In genomic region chr4:124275-125081, GRCh38 we compare ENCODE assay signal across 8 cellular contexts. TPM values are rescaled to one million over a fixed set of nuclear protein-coding genes. Genes with fewer than 3 reads are reported as not detected.
DNase-seq lines count a peak whose midpoint lies in the region; ATAC-seq and TF ChIP-seq lines count a peak whose summit lies in the region.

ZNF718 (plus strand) TSS chr4:124501; CDS start chr4:124671, 170 bp downstream.

- H3K9me3 ChIP-seq in T-helper 17 cell (ENCODE audit: control insufficient read depth, low read length, poor library complexity, severe bottlenecking) (peaks cover 8% of the 10 kb centered on the region), right atrium auricular region (peaks cover 0 to 7% of the 10 kb centered on the region in 2 donors), uterus (no peaks in the 10 kb centered on the region)

- ATAC-seq in HG02610 (IDR thresholded peaks at IDR 0.05; ENCODE audit: unreplicated experiment) (peak; percentile 99), T-helper 17 cell (peak; percentile 91)

- H3K4me3 ChIP-seq in right atrium auricular region = peak within 1 kb of the TSS; percentile 84 to 88
- peak within 1 kb of the TSS; percentile 77 to 86 for H3K4me3 ChIP-seq in uterus

- H3K36me3 Mint-ChIP-seq in T-helper 17 cell (ENCODE audit: low read depth) = no peaks in the 10 kb centered on the region

- peak; percentile 66 to 67 for TF ChIP-seq POLR2A in uterus (IDR thresholded peaks at IDR 0.05)

- peaks cover 0 to 12% of the 10 kb centered on the region in 2 donors for H3K4me1 ChIP-seq in right atrium auricular region
- H3K4me1 ChIP-seq in uterus = peaks cover 9 to 12% of the 10 kb centered on the region in 2 donors

- H3K4me3 Mint-ChIP-seq in T-helper 17 cell = peak within 1 kb of the TSS; percentile 85

- peak within 1 kb of the TSS; percentile 35 for H3K27ac Mint-ChIP-seq in T-helper 17 cell

- H3K27me3 Mint-ChIP-seq in T-helper 17 cell = no peaks in the 10 kb centered on the region

- H3K27me3 ChIP-seq in right atrium auricular region = no peaks in the 10 kb centered on the region
- no peaks in the 10 kb centered on the region for H3K27me3 ChIP-seq in uterus

- peak within 1 kb of the TSS; percentile 89 for H3K27ac ChIP-seq in right atrium auricular region
- peak within 1 kb of the TSS; percentile 88 to 90 for H3K27ac ChIP-seq in uterus

- peaks cover 11% of the 10 kb centered on the region for H3K4me1 Mint-ChIP-seq in T-helper 17 cell

- H3K36me3 ChIP-seq in right atrium auricular region (peaks cover 23% of the 10 kb centered on the region), uterus (no peaks in the 10 kb centered on the region)

- intact Hi-C loops in uterus (cut with DNase I; ENCODE audit: low total_unique reads) = no loop called here

- no peak for TF ChIP-seq CTCF in GM10266 (IDR thresholded peaks at IDR 0.05; ENCODE audit: control insufficient read depth, insufficient read depth, low read depth, missing control alignments)
- no peak for TF ChIP-seq CTCF in right atrium auricular region (IDR thresholded peaks at IDR 0.05)
- no peak for TF ChIP-seq CTCF in uterus (IDR thresholded peaks at IDR 0.05)

- peak; percentile 94 for DNase-seq in GM10266 (ENCODE audit: extremely low spot score)
- peak; percentile 69 for DNase-seq in NCI-H128 (lab: John Stamatoyannopoulos, UW; ENCODE audit: unreplicated experiment)
- DNase-seq in T-helper 17 cell = peak; percentile 45 to 80 (median 73)
- DNase-seq in anterior cingulate cortex (lab: John Stamatoyannopoulos, UW) = peak; percentile 36 to 97 (median 90)
- DNase-seq in right atrium auricular region (ENCODE audit: low spot score) = peak; percentile 97
- peak; percentile 93 for DNase-seq in pulmonary artery endothelial cell (ENCODE audit: low read depth, low spot score)
- peak; percentile 93 to 95 for DNase-seq in uterus

RNA-seq across cellular contexts. Expression of gene ZNF718, which starts in this region (rescaled TPM):
- total RNA-seq in T-helper 17 cell (1 to 10 TPM; 2.0 to 6.3 TPM), right atrium auricular region (1 to 10 TPM; 2.4 to 3.5 TPM), pulmonary artery endothelial cell (5.2 and 8.1 TPM in 2 replicates), uterus (10 to 100 TPM in 3 of 4 donors, 1 to 10 TPM in 1; 2.6 to 20.9 (median 16.1) TPM)

Comparison
In these comparisons a context has a peak if more than half of its experiments do, and no peak if none do; other contexts are left out.
1. Peak in every context shown above with its lines: DNase-seq, ATAC-seq, H3K4me3 ChIP-seq and H3K27ac ChIP-seq.